Comparison of ENCODE assay signal across 8 cellular contexts in the genomic region with DNA sequence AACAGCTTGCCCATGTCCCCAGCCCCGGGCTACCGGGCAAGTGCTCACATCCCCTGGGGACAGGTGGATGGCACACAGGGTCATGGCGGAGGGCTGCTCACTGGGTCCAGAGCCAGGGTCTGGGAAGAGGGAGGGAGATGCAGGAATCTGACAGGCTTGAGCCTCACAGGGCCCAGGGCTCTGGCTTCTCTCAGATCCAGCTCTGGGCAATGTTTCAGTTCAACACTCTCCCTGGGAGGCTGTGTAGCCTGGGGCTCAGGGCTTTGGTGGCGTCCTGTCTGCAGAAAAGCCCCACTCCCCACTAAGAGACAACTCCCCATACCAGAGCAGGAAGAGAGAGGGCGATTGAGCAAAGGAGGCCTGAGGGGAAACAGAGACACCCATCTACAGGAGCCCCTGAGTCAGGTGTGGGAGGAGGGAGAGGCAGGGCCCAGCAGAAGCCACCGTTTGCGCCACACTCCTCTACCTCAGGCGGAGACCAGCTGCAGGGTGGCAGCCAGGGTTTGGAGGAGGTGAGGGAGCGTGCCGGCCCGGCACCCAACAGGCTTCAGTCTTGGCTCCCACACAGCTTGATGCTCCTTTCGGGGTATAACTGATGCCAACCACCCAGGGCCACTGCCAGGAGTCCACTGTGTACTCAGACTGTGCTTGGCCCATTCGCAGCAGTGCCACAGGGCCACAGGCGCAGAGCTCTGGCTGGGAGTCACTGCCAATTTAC. TPM values are rescaled to one million over a fixed set of nuclear protein-coding genes. Genes with fewer than 3 reads are reported as not detected.
DNase-seq lines count a peak whose midpoint lies in the region; ATAC-seq and TF ChIP-seq lines count a peak whose summit lies in the region.

No MANE protein-coding gene starts in this region.

- H3K36me3 Mint-ChIP-seq in activated naive CD8-positive, alpha-beta T cell, result peaks cover 8% of the 10 kb centered on the region
- H3K36me3 Mint-ChIP-seq in mesothelial cell of epicardium, result no peaks in the 10 kb centered on the region
- peaks cover 7% of the 10 kb centered on the region for H3K36me3 Mint-ChIP-seq in activated T-helper 1 cell treated with anti-CD3 and anti-CD28 coated beads, Interleukin-12 subunit alpha, Interleukin-12 subunit beta, Interleukin-2, Interleukin-4 antibody, amounts not matched to agents 30 ng/mL and 10 ng/mL and 1 ng/mL, durations not matched to agents 14 hours and 24 hours and 36 hours (ENCODE audit: low read depth)

- peak overlapping the region; percentile 60 for H3K4me3 Mint-ChIP-seq in activated naive CD8-positive, alpha-beta T cell
- H3K4me3 Mint-ChIP-seq in mesothelial cell of epicardium, result no peak overlapping the region
- no peak overlapping the region for H3K4me3 Mint-ChIP-seq in activated T-helper 1 cell treated with anti-CD3 and anti-CD28 coated beads, Interleukin-12 subunit alpha, Interleukin-12 subunit beta, Interleukin-2, Interleukin-4 antibody, amounts not matched to agents 30 ng/mL and 10 ng/mL and 1 ng/mL, durations not matched to agents 14 hours and 24 hours and 36 hours

- no peaks in the 10 kb centered on the region for H3K79me2 ChIP-seq in hepatocyte

- DNase-seq in mesothelial cell of epicardium (ENCODE audit: low spot score in 2 of 2, unreplicated experiment in 2 of 2), result no peak
- DNase-seq in activated T-helper 1 cell treated with anti-CD3 and anti-CD28 coated beads, Interleukin-12 subunit alpha, Interleukin-12 subunit beta, Interleukin-2, Interleukin-4 antibody, amounts not matched to agents 30 ng/mL and 10 ng/mL and 1 ng/mL, durations not matched to agents 14 hours and 24 hours and 36 hours (ENCODE audit: low spot score), result no peak
- DNase-seq in hepatocyte (ENCODE audit: low spot score), result no peak
- no peak for DNase-seq in NCI-H1694 (lab: John Stamatoyannopoulos, UW)

- peak overlapping the region; percentile 95 for H3K4me2 ChIP-seq in BLaER1
- no peak overlapping the region for H3K4me2 ChIP-seq in hepatocyte

- H3K27me3 ChIP-seq in BLaER1 (no peaks in the 10 kb centered on the region), hepatocyte (no peaks in the 10 kb centered on the region)

- peak overlapping the region; percentile 93 for H3K27ac ChIP-seq in BLaER1
- peak overlapping the region; percentile 93 for H3K27ac ChIP-seq in KOPT-K1 (ENCODE audit: low read depth, low read length, poor library complexity, severe bottlenecking)
- no peak overlapping the region for H3K27ac ChIP-seq in hepatocyte

- H4K20me1 ChIP-seq in BLaER1 (no peaks in the 10 kb centered on the region), hepatocyte (ENCODE audit: insufficient read depth, poor library complexity, severe bottlenecking) (no peaks in the 10 kb centered on the region)

- H2AFZ ChIP-seq in hepatocyte, result no peak overlapping the region

- no peaks in the 10 kb centered on the region for H3K27me3 Mint-ChIP-seq in activated naive CD8-positive, alpha-beta T cell
- no peaks in the 10 kb centered on the region for H3K27me3 Mint-ChIP-seq in mesothelial cell of epicardium (ENCODE audit: low read depth)
- H3K27me3 Mint-ChIP-seq in activated T-helper 1 cell treated with anti-CD3 and anti-CD28 coated beads, Interleukin-12 subunit alpha, Interleukin-12 subunit beta, Interleukin-2, Interleukin-4 antibody, amounts not matched to agents 30 ng/mL and 10 ng/mL and 1 ng/mL, durations not matched to agents 14 hours and 24 hours and 36 hours (ENCODE audit: insufficient read depth), result no peaks in the 10 kb centered on the region

- 79% methylated on average over 14 of the region's 14 CpGs for WGBS in hepatocyte (ENCODE audit: low lambda C conversion rate, missing lambda C conversion rate)

- no peaks in the 10 kb centered on the region for H3K36me3 ChIP-seq in BLaER1
- no peaks in the 10 kb centered on the region for H3K36me3 ChIP-seq in KOPT-K1 (ENCODE audit: insufficient read depth, low read length)
- no peaks in the 10 kb centered on the region for H3K36me3 ChIP-seq in hepatocyte (replicated peaks; ENCODE audit: insufficient read depth, low read depth)

- no peak for ATAC-seq in GM21529 (IDR thresholded peaks at IDR 0.05; ENCODE audit: unreplicated experiment)

- H3K27ac Mint-ChIP-seq in activated naive CD8-positive, alpha-beta T cell, result no peak overlapping the region
- peak overlapping the region; percentile 52 for H3K27ac Mint-ChIP-seq in mesothelial cell of epicardium
- no peak overlapping the region for H3K27ac Mint-ChIP-seq in activated T-helper 1 cell treated with anti-CD3 and anti-CD28 coated beads, Interleukin-12 subunit alpha, Interleukin-12 subunit beta, Interleukin-2, Interleukin-4 antibody, amounts not matched to agents 30 ng/mL and 10 ng/mL and 1 ng/mL, durations not matched to agents 14 hours and 24 hours and 36 hours

- H3K4me1 ChIP-seq in BLaER1, result peaks cover 89% of the 10 kb centered on the region
- peaks cover 15% of the 10 kb centered on the region for H3K4me1 ChIP-seq in hepatocyte (ENCODE audit: insufficient read depth)

- H3K4me3 ChIP-seq in BLaER1 (0 out of 2 replicates have a peak overlapping the region, but pooled peaks have one; percentile 34), hepatocyte (no peak overlapping the region)

- H3K9me3 ChIP-seq in BLaER1 (no peaks in the 10 kb centered on the region), KOPT-K1 (ENCODE audit: insufficient read depth, low read length, poor library complexity, severe bottlenecking) (no peaks in the 10 kb centered on the region), hepatocyte (ENCODE audit: low read depth) (no peaks in the 10 kb centered on the region)

- H3K4me1 Mint-ChIP-seq in activated naive CD8-positive, alpha-beta T cell (ENCODE audit: low read depth), result peaks cover 66% of the 10 kb centered on the region
- peaks cover 33% of the 10 kb centered on the region for H3K4me1 Mint-ChIP-seq in mesothelial cell of epicardium
- peaks cover 65% of the 10 kb centered on the region for H3K4me1 Mint-ChIP-seq in activated T-helper 1 cell treated with anti-CD3 and anti-CD28 coated beads, Interleukin-12 subunit alpha, Interleukin-12 subunit beta, Interleukin-2, Interleukin-4 antibody, amounts not matched to agents 30 ng/mL and 10 ng/mL and 1 ng/mL, durations not matched to agents 14 hours and 24 hours and 36 hours (ENCODE audit: low read depth)

- no peaks in the 10 kb centered on the region for H3K9me2 ChIP-seq in hepatocyte (replicated peaks; ENCODE audit: insufficient read depth)

- H3K9me3 Mint-ChIP-seq in activated naive CD8-positive, alpha-beta T cell (ENCODE audit: low read depth), result no peaks in the 10 kb centered on the region
- no peaks in the 10 kb centered on the region for H3K9me3 Mint-ChIP-seq in mesothelial cell of epicardium
- H3K9me3 Mint-ChIP-seq in activated T-helper 1 cell treated with anti-CD3 and anti-CD28 coated beads, Interleukin-12 subunit alpha, Interleukin-12 subunit beta, Interleukin-2, Interleukin-4 antibody, amounts not matched to agents 30 ng/mL and 10 ng/mL and 1 ng/mL, durations not matched to agents 14 hours and 24 hours and 36 hours, result no peaks in the 10 kb centered on the region

- intact Hi-C loops in activated T-helper 1 cell treated with anti-CD3 and anti-CD28 coated beads, Interleukin-12 subunit alpha, Interleukin-12 subunit beta, Interleukin-2, Interleukin-4 antibody, amounts not matched to agents 30 ng/mL and 10 ng/mL and 1 ng/mL, durations not matched to agents 14 hours and 24 hours and 36 hours (cut with micrococcal nuclease), result no loop called here

- peak overlapping the region; percentile 76 for H3K9ac ChIP-seq in BLaER1

- TF ChIP-seq CTCF in mesothelial cell of epicardium (IDR thresholded peaks at IDR 0.05; ENCODE audit: unreplicated experiment) (no peak), hepatocyte (IDR thresholded peaks at IDR 0.05; ENCODE audit: poor library complexity) (no peak)

RNA-seq across cellular contexts. Expression of a gene that starts 16.8 kb away (rescaled TPM):
- 185 to 198 TPM (median 189 TPM) in 3 replicates for total RNA-seq in mesothelial cell of epicardium
- total RNA-seq in activated T-helper 1 cell treated with anti-CD3 and anti-CD28 coated beads, Interleukin-12 subunit alpha, Interleukin-12 subunit beta, Interleukin-2, Interleukin-4 antibody, amounts not matched to agents 30 ng/mL and 10 ng/mL and 1 ng/mL, durations not matched to agents 14 hours and 24 hours and 36 hours, result 144 and 147 TPM in 2 replicates
- total RNA-seq in hepatocyte, result 219 and 274 TPM in 2 replicates
- 804 and 827 TPM in 2 replicates for polyA plus RNA-seq in hepatocyte

RNA-seq across cellular contexts. Expression of a gene that starts 52.9 kb away (rescaled TPM):
- total RNA-seq in mesothelial cell of epicardium (90.3 to 98.9 TPM (median 97.0 TPM) in 3 replicates), hepatocyte (33.9 and 41.8 TPM in 2 replicates)
- 10.1 and 16.5 TPM in 2 replicates for total RNA-seq in activated T-helper 1 cell treated with anti-CD3 and anti-CD28 coated beads, Interleukin-12 subunit alpha, Interleukin-12 subunit beta, Interleukin-2, Interleukin-4 antibody, amounts not matched to agents 30 ng/mL and 10 ng/mL and 1 ng/mL, durations not matched to agents 14 hours and 24 hours and 36 hours
- 13.8 and 15.9 TPM in 2 replicates for polyA plus RNA-seq in hepatocyte
